32 cellular contexts compared by ENCODE assay signal in the genomic region with DNA sequence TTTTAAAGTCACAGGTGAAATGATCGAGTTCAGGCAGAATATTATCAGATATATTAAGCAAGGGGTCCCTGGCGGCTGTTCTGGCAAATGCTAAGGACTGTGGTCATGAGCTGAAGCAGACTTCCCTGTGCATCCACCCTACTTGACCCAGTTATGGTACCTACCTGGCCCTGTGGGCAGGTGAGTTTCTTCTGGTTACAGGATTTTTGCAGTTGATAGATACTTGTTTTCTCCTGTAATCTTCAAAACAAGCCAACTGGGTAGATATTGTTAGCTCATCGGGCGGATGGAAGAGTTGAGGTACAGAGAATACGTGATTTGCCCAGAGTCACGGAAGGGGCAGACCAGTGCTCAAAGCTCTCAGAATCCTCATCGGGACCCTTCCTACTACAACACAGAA. TPM values are rescaled to one million over a fixed set of nuclear protein-coding genes. Genes with fewer than 3 reads are reported as not detected.
"Had no signal": no experiment of that assay in that cellular context is flagged by ENCODE, and none has a peak within 500 bp of the region (broad histone marks: within the 10 kb centered on the region; RNA-seq: fewer than 3 reads in every experiment).

No MANE protein-coding gene starts in this region.

- H3K9me3 ChIP-seq: adrenal gland, body of pancreas, breast epithelium had no signal

- ATAC-seq: activated CD8-positive, alpha-beta T cell treated with anti-CD3 and anti-CD28 coated beads for 36 hours; activated naive CD4-positive, alpha-beta T cell treated with anti-CD3 and anti-CD28 coated beads, Interleukin-2, amount 50 U/mL, for 72 hours; activated T-cell treated with anti-CD3 and anti-CD28 coated beads, Interleukin-2, amount 50 U/mL, for 4 hours; activated T-cell treated with anti-CD3 and anti-CD28 coated beads, Interleukin-2, amount 50 U/mL, for 72 hours; activated T-helper 17 cell treated with anti-CD3 and anti-CD28 coated beads, Interleukin-2, amount 50 U/mL, for 72 hours; body of pancreas had no signal

- H3K27me3 ChIP-seq: body of pancreas, breast epithelium had no signal

- H3K36me3 ChIP-seq: adrenal gland, brain microvascular endothelial cell, breast epithelium had no signal

- H3K4me3 ChIP-seq: adrenal gland, body of pancreas, breast epithelium had no signal

- DNase-seq: activated B cell treated with CpG ODN at 0.5 μM for 24 hours; activated CD4-positive, alpha-beta memory T cell treated with anti-CD3 and anti-CD28 coated beads for 36 hours; activated CD4-positive, alpha-beta T cell treated with anti-CD3 and anti-CD28 coated beads for 4 hours; activated CD4-positive, alpha-beta T cell treated with anti-CD3 and anti-CD28 coated beads, Interleukin-2, amount 10 ng/mL, durations not matched to agents 24 days and 14 days; activated CD4-positive, alpha-beta T cell treated with anti-CD3 and anti-CD28 coated beads, Interleukin-2, amount 50 U/mL, for 1 hour; activated CD4-positive, alpha-beta T cell treated with anti-CD3 and anti-CD28 coated beads, Interleukin-2, amount 50 U/mL, for 4 hours; activated CD4-positive, CD25-positive, alpha-beta regulatory T cell treated with anti-CD3 and anti-CD28 coated beads, Interleukin-2, amount 50 U/mL, for 72 hours; activated CD8-positive, alpha-beta T cell treated with anti-CD3 and anti-CD28 coated beads for 36 hours; activated effector memory CD4-positive, alpha-beta T cell treated with anti-CD3 and anti-CD28 coated beads, Interleukin-2, amount 50 U/mL, for 16 hours; activated gamma-delta T cell treated with Interleukin-2 at 50 U/mL for 16 hours; activated naive CD4-positive, alpha-beta T cell; activated naive CD4-positive, alpha-beta T cell treated with anti-CD3 and anti-CD28 coated beads for 36 hours; activated naive CD4-positive, alpha-beta T cell treated with anti-CD3 and anti-CD28 coated beads, Interleukin-2, amount 50 U/mL, for 16 hours; activated naive CD8-positive, alpha-beta T cell treated with anti-CD3 and anti-CD28 coated beads for 36 hours; activated T-cell treated with anti-CD3 and anti-CD28 coated beads for 4 hours; activated T-cell treated with anti-CD3 and anti-CD28 coated beads, Interleukin-2, amount 50 U/mL, for 1 hour; activated T-cell treated with anti-CD3 and anti-CD28 coated beads, Interleukin-2, amount 50 U/mL, for 4 hours; activated T-cell treated with anti-CD3 and anti-CD28 coated beads, Interleukin-2, amount 50 U/mL, for 72 hours; adrenal gland; amniotic stem cell; aorta; body of pancreas; brain microvascular endothelial cell; central memory CD4-positive, alpha-beta T cell; T-helper 1 cell; T-helper 2 cell; T-helper 9 cell had no signal

- H3K27ac ChIP-seq: adrenal gland, body of pancreas, brain microvascular endothelial cell, breast epithelium, VCaP had no signal

- H3K4me1 ChIP-seq: adrenal gland, breast epithelium had no signal

RNA-seq across cellular contexts. Expression of a gene that starts 18.5 kb away (rescaled TPM):
- total RNA-seq: activated B cell treated with CpG ODN at 0.5 μM for 24 hours; activated CD4-positive, alpha-beta memory T cell treated with anti-CD3 and anti-CD28 coated beads for 36 hours; activated CD4-positive, alpha-beta T cell treated with anti-CD3 and anti-CD28 coated beads, Interleukin-2, amount 10 ng/mL, durations not matched to agents 24 days and 14 days; activated T-helper 1 cell treated with anti-CD3 and anti-CD28 coated beads, Interleukin-12 subunit alpha, Interleukin-12 subunit beta, Interleukin-2, Interleukin-4 antibody, amounts not matched to agents 30 ng/mL and 10 ng/mL and 1 ng/mL, durations not matched to agents 14 hours and 24 hours and 36 hours had no signal
